Comparison of ENCODE assay signal across 8 cellular contexts in the genomic region with DNA sequence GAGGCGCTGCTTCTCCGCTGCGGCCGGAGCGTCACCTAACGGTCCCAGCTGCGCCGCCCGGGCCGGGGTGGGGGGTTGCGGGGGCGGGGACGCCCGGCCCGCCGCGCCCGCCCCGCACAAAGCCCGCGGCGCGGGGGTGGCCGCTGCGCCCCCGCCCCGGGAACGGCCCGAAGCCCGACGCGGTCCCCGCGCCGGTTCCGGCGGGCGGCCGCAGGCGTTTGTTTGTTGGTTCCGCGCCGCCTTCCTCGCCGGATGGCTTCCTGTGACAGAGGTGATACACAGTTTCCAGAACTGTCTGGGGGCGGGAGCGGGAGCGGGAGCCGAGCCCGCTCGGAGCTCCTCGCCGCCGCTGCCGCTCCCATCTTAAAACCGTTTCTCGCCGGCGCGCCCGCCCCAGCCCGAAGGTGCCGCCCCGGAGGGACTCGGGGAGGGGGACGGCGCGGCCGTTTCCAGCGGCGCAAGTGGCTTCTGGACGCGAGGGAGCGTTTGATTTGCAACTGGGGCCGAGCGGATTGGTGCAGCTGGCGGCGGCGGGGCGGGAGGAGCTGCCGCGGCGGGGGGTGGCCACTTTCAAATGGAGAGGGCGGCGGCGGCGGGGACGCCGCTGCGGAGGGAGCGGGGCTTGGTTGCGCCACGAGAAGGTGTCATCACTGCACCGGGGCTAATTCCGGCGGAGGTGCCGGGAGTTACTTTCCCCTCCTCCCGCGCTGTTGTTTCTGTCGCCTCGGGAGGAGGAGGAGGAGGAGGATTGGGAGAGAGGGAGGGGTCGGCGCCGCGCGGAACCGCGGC.
DNase-seq lines count a peak whose midpoint lies in the region; ATAC-seq lines count a peak whose summit lies in the region.

No MANE protein-coding gene starts in this region.

- peak overlapping the region; percentile 96 for H3K4me3 Mint-ChIP-seq in central memory CD8-positive, alpha-beta T cell

- H3K27me3 Mint-ChIP-seq in central memory CD8-positive, alpha-beta T cell = no peaks in the 10 kb centered on the region

- ATAC-seq in GM19035 (IDR thresholded peaks at IDR 0.05; ENCODE audit: unreplicated experiment) (peak; percentile 52), HG03280 (IDR thresholded peaks at IDR 0.05; ENCODE audit: unreplicated experiment) (peak; percentile 50)
- peak; percentile 40 to 44 for ATAC-seq in activated CD4-positive, CD25-positive, alpha-beta regulatory T cell treated with anti-CD3 and anti-CD28 coated beads, Interleukin-2, amount 50 U/mL, for 24 hours
- ATAC-seq in central memory CD8-positive, alpha-beta T cell (replicated peaks; ENCODE audit: extremely low read depth, poor library complexity, severe bottlenecking) = peak; percentile 37

- peak overlapping the region; percentile 71 for H3K27ac Mint-ChIP-seq in central memory CD8-positive, alpha-beta T cell (ENCODE audit: low read depth)

- peaks cover 28% of the 10 kb centered on the region for H3K36me3 Mint-ChIP-seq in central memory CD8-positive, alpha-beta T cell (ENCODE audit: insufficient read depth)

- H3K9me3 Mint-ChIP-seq in central memory CD8-positive, alpha-beta T cell = no peaks in the 10 kb centered on the region

- peak; percentile 88 to 91 for DNase-seq in AML-193 (lab: John Stamatoyannopoulos, UW)
- DNase-seq in NCI-H226 = peak; percentile 79
- peak; percentile 61 to 64 for DNase-seq in central memory CD8-positive, alpha-beta T cell (ENCODE audit: low spot score in 2 of 2)
- peak; percentile 92 for DNase-seq in kidney glomerular epithelial cell (lab: John Stamatoyannopoulos, UW)
- peak; percentile 33 to 63 for DNase-seq in stimulated activated CD4-positive, alpha-beta T cell treated with anti-CD3 and anti-CD28 coated beads, Interleukin-1b, Interleukin-23, amount 100 ng/mL, for 1 hour (ENCODE audit: low read depth in 2 of 2)

- peaks cover 29% of the 10 kb centered on the region for H3K4me1 Mint-ChIP-seq in central memory CD8-positive, alpha-beta T cell

Comparison
In these comparisons a context has a peak if more than half of its experiments do, and no peak if none do; other contexts are left out.
1. Peak in every context shown above with its lines: DNase-seq and ATAC-seq.